9 cellular contexts compared by ENCODE assay signal in genomic region chr10:31761156-31761555, GRCh38.
DNase-seq lines count a peak whose midpoint lies in the region; ATAC-seq and TF ChIP-seq lines count a peak whose summit lies in the region.
"Had no signal": no experiment of that assay in that cellular context is flagged by ENCODE, and none has a peak within 500 bp of the region (broad histone marks: within the 10 kb centered on the region; RNA-seq: fewer than 3 reads in every experiment).

No MANE protein-coding gene starts in this region.

- H3K4me1 ChIP-seq in CD8-positive, alpha-beta memory T cell (ENCODE audit: insufficient read depth, low read length), result peaks cover 12% of the 10 kb centered on the region
- H3K4me1 ChIP-seq in gastrocnemius medialis, result peaks cover 8 to 22% of the 10 kb centered on the region in 2 donors

- peak overlapping the region; percentile 55 to 99 (median 98) for H3K27ac Mint-ChIP-seq in CD8-positive, alpha-beta memory T cell
- H3K27ac Mint-ChIP-seq in T-cell, result peak overlapping the region; percentile 90 to 97

- intact Hi-C loops in gastrocnemius medialis (cut with DNase I; ENCODE audit: low total_unique reads), result loop anchor here (2.0 kb wide), 1 partner anchor 14 kb away; no protein-coding TSS in a partner anchor

- peaks cover 14 to 23% (median 19%) of the 10 kb centered on the region in 3 donors for H3K4me1 Mint-ChIP-seq in CD8-positive, alpha-beta memory T cell
- peaks cover 13 to 15% (median 13%) of the 10 kb centered on the region in 3 donors for H3K4me1 Mint-ChIP-seq in T-cell

- POLR2A ChIA-PET in CD8-positive, alpha-beta memory T cell (lab: Charles Lee), result no interaction called here
- POLR2A ChIA-PET in T-cell (lab: Charles Lee), result interaction anchor here in 1 of 2 donors (0.6 kb wide), 1 partner anchor 1005 kb away, joined by 4 read pairs; no protein-coding TSS in a partner anchor

- no peaks in the 10 kb centered on the region for H3K9me3 Mint-ChIP-seq in CD8-positive, alpha-beta memory T cell
- H3K9me3 Mint-ChIP-seq in T-cell, result no peaks in the 10 kb centered on the region

- DNase-seq in CD8-positive, alpha-beta memory T cell, result no peak
- DNase-seq in T-cell (no peak), fibroblast of gingiva (ENCODE audit: low read depth) (peak; percentile 82), gastrocnemius medialis (no peak)
- no peak for DNase-seq in stimulated activated CD4-positive, alpha-beta T cell treated with anti-CD3 and anti-CD28 coated beads, Interleukin-2, amount 100 ng/mL, for 24 hours
- no peak for DNase-seq in stimulated activated CD4-positive, alpha-beta T cell treated with anti-CD3 and anti-CD28 coated beads, Interleukin-4, amount 100 ng/mL, for 4 hours
- DNase-seq: brain microvascular endothelial cell had no signal

- in situ Hi-C loops in gastrocnemius medialis (cut with MboI; ENCODE audit: low sequenced_read_pairs in 4 of 4), result no loop called here

- no peaks in the 10 kb centered on the region for H3K27me3 ChIP-seq in CD8-positive, alpha-beta memory T cell (ENCODE audit: insufficient read depth, low read length, poor library complexity, severe bottlenecking)
- no peaks in the 10 kb centered on the region for H3K27me3 ChIP-seq in gastrocnemius medialis
- H3K27me3 ChIP-seq: brain microvascular endothelial cell had no signal

- ATAC-seq in T-cell (replicated peaks in 1 of 4) (no peak), gastrocnemius medialis (no peak), GM21723 (IDR thresholded peaks at IDR 0.05; ENCODE audit: unreplicated experiment) (no peak), GM19395 (IDR thresholded peaks at IDR 0.05; ENCODE audit: unreplicated experiment) (no peak)

- H3K36me3 Mint-ChIP-seq in CD8-positive, alpha-beta memory T cell, result peaks cover 0 to 6% (median 3%) of the 10 kb centered on the region in 3 donors
- H3K36me3 Mint-ChIP-seq in T-cell, result no peaks in the 10 kb centered on the region

- H3K27me3 Mint-ChIP-seq in CD8-positive, alpha-beta memory T cell, result no peaks in the 10 kb centered on the region
- H3K27me3 Mint-ChIP-seq in T-cell, result no peaks in the 10 kb centered on the region

- TF ChIP-seq POLR2A in gastrocnemius medialis (IDR thresholded peaks at IDR 0.05), result no peak

- CTCF ChIA-PET in CD8-positive, alpha-beta memory T cell (lab: Charles Lee), result interaction anchor here (1.0 to 1.2 kb wide), 2 partner anchors 8 to 1009 kb away, joined by 3 to 10 read pairs; no protein-coding TSS in a partner anchor
- CTCF ChIA-PET in T-cell (lab: Charles Lee), result no interaction called here

- no peaks in the 10 kb centered on the region for H3K9me3 ChIP-seq in CD8-positive, alpha-beta memory T cell (ENCODE audit: low read length)
- H3K9me3 ChIP-seq in gastrocnemius medialis, result no peaks in the 10 kb centered on the region

- no peak overlapping the region for H3K27ac ChIP-seq in CD8-positive, alpha-beta memory T cell (ENCODE audit: low read depth, low read length)
- peak overlapping the region; percentile 95 to 97 (median 96) for H3K27ac ChIP-seq in gastrocnemius medialis

- peak overlapping the region in 4 of 7 donors; percentile 27 to 86 (median 83) for H3K4me3 Mint-ChIP-seq in CD8-positive, alpha-beta memory T cell
- H3K4me3 Mint-ChIP-seq in T-cell, result peak overlapping the region; percentile 36 to 93 (median 83)

- no peak for TF ChIP-seq CTCF in gastrocnemius medialis (IDR thresholded peaks at IDR 0.05 in 4 of 5, conservative IDR thresholded peaks at IDR 0.05 in 1 of 5)

- no peak overlapping the region for H3K4me3 ChIP-seq in CD8-positive, alpha-beta memory T cell (ENCODE audit: low read length)
- no peak overlapping the region for H3K4me3 ChIP-seq in gastrocnemius medialis

- H3K36me3 ChIP-seq in CD8-positive, alpha-beta memory T cell (ENCODE audit: insufficient read depth, low read length), result no peaks in the 10 kb centered on the region
- H3K36me3 ChIP-seq in gastrocnemius medialis, result no peaks in the 10 kb centered on the region
- H3K36me3 ChIP-seq: brain microvascular endothelial cell had no signal
